25 cellular contexts compared by ENCODE assay signal in the genomic region with DNA sequence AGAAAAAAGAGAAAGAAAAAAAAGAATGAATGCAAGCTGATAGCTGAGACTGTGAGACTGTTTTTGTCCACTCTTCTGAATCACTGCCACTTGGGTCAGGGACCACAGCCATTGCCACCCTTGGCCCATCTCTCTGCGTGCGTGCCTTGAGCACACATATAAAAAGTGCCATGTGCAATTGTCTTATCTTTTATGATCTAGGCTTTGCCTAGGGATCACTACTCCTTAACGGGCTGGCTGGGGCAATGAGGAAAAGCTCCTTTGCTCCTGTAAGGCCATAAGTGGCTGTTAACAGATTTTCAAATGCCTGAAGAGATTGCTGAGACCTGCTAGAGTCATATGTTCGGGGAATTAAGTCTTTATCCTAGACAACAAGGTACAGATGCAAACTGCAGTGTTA. TPM values are rescaled to one million over a fixed set of nuclear protein-coding genes. Genes with fewer than 3 reads are reported as not detected.
DNase-seq lines count a peak whose midpoint lies in the region; ATAC-seq and TF ChIP-seq lines count a peak whose summit lies in the region.
"Had no signal": no experiment of that assay in that cellular context is flagged by ENCODE, and none has a peak within 500 bp of the region (broad histone marks: within the 10 kb centered on the region; RNA-seq: fewer than 3 reads in every experiment).

No MANE protein-coding gene starts in this region.

- no peak for TF ChIP-seq CTCF in left ventricle myocardium inferior (IDR thresholded peaks at IDR 0.05; ENCODE audit: borderline replicate concordance)
- no peak for TF ChIP-seq CTCF in RWPE2 (IDR thresholded peaks at IDR 0.05; ENCODE audit: poor library complexity, severe bottlenecking)
- no peak for TF ChIP-seq CTCF in transverse colon (IDR thresholded peaks at IDR 0.05)
- no peak for TF ChIP-seq CTCF in tibial artery (IDR thresholded peaks at IDR 0.05)
- TF ChIP-seq CTCF in omental fat pad (IDR thresholded peaks at IDR 0.05) = no peak

- H3K4me1 ChIP-seq in left ventricle myocardium inferior = peaks cover 5% of the 10 kb centered on the region
- H3K4me1 ChIP-seq in RWPE2 (ENCODE audit: insufficient read depth, poor library complexity, severe bottlenecking) = peaks cover 11% of the 10 kb centered on the region
- peaks cover 50 to 56% of the 10 kb centered on the region in 2 donors for H3K4me1 ChIP-seq in mucosa of rectum (ENCODE audit: control insufficient read depth in 2 of 2, insufficient read depth in 2 of 2, low read length in 2 of 2)
- peaks cover 17 to 61% (median 31%) of the 10 kb centered on the region in 4 donors for H3K4me1 ChIP-seq in transverse colon
- no peaks in the 10 kb centered on the region for H3K4me1 ChIP-seq in tibial artery

- intact Hi-C loops in cardiac septum (cut with DNase I) = no loop called here
- intact Hi-C loops in left ventricle myocardium inferior (cut with micrococcal nuclease) = no loop called here
- intact Hi-C loops in transverse colon (cut with DNase I; ENCODE audit: low total_unique reads) = no loop called here
- intact Hi-C loops in tibial artery (cut with DNase I; ENCODE audit: low total_unique reads) = no loop called here

- H3K4me3 ChIP-seq in left ventricle myocardium inferior (no peak overlapping the region), RWPE2 (ENCODE audit: severe bottlenecking) (no peak overlapping the region), mucosa of rectum (ENCODE audit: low read length in 2 of 2) (peak overlapping the region in 1 of 2 donors; percentile 16), transverse colon (no peak overlapping the region), tibial artery (no peak overlapping the region)
- H3K4me3 ChIP-seq: PC-9 had no signal

- in situ Hi-C loops in transverse colon (cut with MboI; ENCODE audit: low pct_ligation_motif_present in 1 of 4, low pct_unique_long_range_greater_than_20kb in 1 of 4, low sequenced_read_pairs in 3 of 4) = no loop called here

- no peak for TF ChIP-seq POLR2A in transverse colon (IDR thresholded peaks at IDR 0.05)

- H3K9me3 ChIP-seq in left ventricle myocardium inferior (replicated peaks) (no peaks in the 10 kb centered on the region), RWPE2 (ENCODE audit: severe bottlenecking) (no peaks in the 10 kb centered on the region), mucosa of rectum (ENCODE audit: control insufficient read depth in 2 of 2, low read length in 2 of 2) (no peaks in the 10 kb centered on the region), transverse colon (no peaks in the 10 kb centered on the region), tibial artery (no peaks in the 10 kb centered on the region)

- no peak for ATAC-seq in RWPE2 (ENCODE audit: low read depth)
- ATAC-seq in omental fat pad (ENCODE audit: low FRiP score) = no peak

- DNase-seq in cardiac septum (ENCODE audit: low spot score) (peak; percentile 60), left ventricle myocardium inferior (no peak), RWPE2 (ENCODE audit: low spot score) (no peak), transverse colon (peak; percentile 71), tibial artery (no peak), Kasumi-1 (lab: John Stamatoyannopoulos, UW) (no peak), omental fat pad (ENCODE audit: low spot score) (no peak)
- DNase-seq: Calu3; CD8-positive, alpha-beta memory T cell; EL; GF-D8; IMR-90; MV-4-11; NCI-H1105 treated with DMSO at 0.1 percent for 48 hours; NCI-H2029 treated with DMSO at 0.1 percent for 48 hours; NCI-H446; NCI-H69; PC-9; RPMI8226; SHP77 treated with DMSO at 0.1 percent for 48 hours had no signal

- 44 to 50% methylated on average over 2 to 3 of the region's 4 CpGs for WGBS in transverse colon (ENCODE audit: low coverage in 1 of 2), 2 donors

- H3K27ac ChIP-seq in left ventricle myocardium inferior (replicated peaks) (no peak overlapping the region), RWPE2 (ENCODE audit: poor library complexity, severe bottlenecking) (peak overlapping the region; percentile 36), mucosa of rectum (ENCODE audit: low read depth in 2 of 2, low read length in 2 of 2) (peak overlapping the region; percentile 67 to 85), transverse colon (peak overlapping the region; percentile 69 to 73 (median 72)), tibial artery (no peak overlapping the region)
- H3K27ac ChIP-seq: C4-2B, KMS-11, PC-9 had no signal

- TF ChIP-seq EP300 in transverse colon (IDR thresholded peaks at IDR 0.05; ENCODE audit: low read depth) = peak; percentile 29

- H3K9ac ChIP-seq in mucosa of rectum (ENCODE audit: low read depth in 1 of 2, low read length in 2 of 2) = peak overlapping the region in 1 of 2 donors; percentile 17
- H3K9ac ChIP-seq: KMS-11 had no signal

- H3K27me3 ChIP-seq in left ventricle myocardium inferior (ENCODE audit: low read depth) (no peaks in the 10 kb centered on the region), RWPE2 (ENCODE audit: insufficient read depth, poor library complexity, severe bottlenecking) (no peaks in the 10 kb centered on the region), mucosa of rectum (ENCODE audit: control insufficient read depth in 2 of 2, insufficient read depth in 2 of 2, low read length in 2 of 2) (no peaks in the 10 kb centered on the region), transverse colon (no peaks in the 10 kb centered on the region), tibial artery (no peaks in the 10 kb centered on the region)

- H3K36me3 ChIP-seq in left ventricle myocardium inferior (no peaks in the 10 kb centered on the region), RWPE2 (ENCODE audit: low read depth) (no peaks in the 10 kb centered on the region), mucosa of rectum (ENCODE audit: control insufficient read depth in 2 of 2, insufficient read depth in 2 of 2, low read length in 2 of 2) (no peaks in the 10 kb centered on the region), transverse colon (no peaks in the 10 kb centered on the region), tibial artery (peaks cover 0 to 19% (median 0%) of the 10 kb centered on the region in 3 donors)

RNA-seq across cellular contexts. Expression of a gene that starts 8.2 kb away (rescaled TPM):
- total RNA-seq in cardiac septum (not detected), left ventricle myocardium inferior (not detected), transverse colon (not detected), omental fat pad (not detected)
- total RNA-seq: A172; Calu3; CD8-positive, alpha-beta memory T cell; IMR-90; M059J; PC-9 had no signal

RNA-seq across cellular contexts. Expression of a gene that starts 13.1 kb away (rescaled TPM):
- 2.0 TPM for total RNA-seq in cardiac septum
- total RNA-seq in left ventricle myocardium inferior = 8.7 TPM
- 10 to 100 TPM; 13.1 to 20.3 (median 16.7) TPM for total RNA-seq in transverse colon
- 10 to 100 TPM in 1 of 4 donors, 1 to 10 TPM in 3; 2.5 to 10.2 (median 3.7) TPM for total RNA-seq in omental fat pad

RNA-seq across cellular contexts. Expression of a gene that starts 43.5 kb away (rescaled TPM):
- total RNA-seq in cardiac septum (not detected), left ventricle myocardium inferior (0.11 TPM), transverse colon (1 to 10 TPM in 1 of 4 donors, under 1 TPM in 3; 0.37 to 1.4 (median 0.81) TPM), omental fat pad (under 1 TPM; 0.12 to 0.47 (median 0.25) TPM)
- total RNA-seq: Calu3; CD8-positive, alpha-beta memory T cell; PC-9 had no signal

Comparison
In these comparisons a context has a peak if more than half of its experiments do, and no peak if none do; other contexts are left out.
1. DNase-seq: peak in cardiac septum (single experiment) and transverse colon (single experiment); none in left ventricle myocardium inferior (single experiment), RWPE2 (single experiment), tibial artery (0 of 2), Kasumi-1 (0 of 2) and omental fat pad (single experiment).
2. H3K27ac ChIP-seq: peak in RWPE2 (single experiment), mucosa of rectum (2 of 2) and transverse colon (4 of 4); none in left ventricle myocardium inferior (single experiment) and tibial artery (0 of 2).